In genomic region chr18:11512096-11513030, GRCh38 we compare ENCODE assay signal across 10 cellular contexts.
DNase-seq lines count a peak whose midpoint lies in the region; ATAC-seq and TF ChIP-seq lines count a peak whose summit lies in the region.
"Had no signal": no experiment of that assay in that cellular context is flagged by ENCODE, and none has a peak within 500 bp of the region (broad histone marks: within the 10 kb centered on the region; RNA-seq: fewer than 3 reads in every experiment).

No MANE protein-coding gene starts in this region.

- no peaks in the 10 kb centered on the region for H3K9me2 ChIP-seq in hepatocyte (replicated peaks; ENCODE audit: insufficient read depth)

- H3K27me3 ChIP-seq in hepatocyte: no peaks in the 10 kb centered on the region

- no peaks in the 10 kb centered on the region for H3K4me1 ChIP-seq in hepatocyte (ENCODE audit: insufficient read depth)

- peak; percentile 9 for ATAC-seq in GM21381 (IDR thresholded peaks at IDR 0.05; ENCODE audit: unreplicated experiment)
- ATAC-seq in HG03442 (IDR thresholded peaks at IDR 0.05; ENCODE audit: unreplicated experiment): no peak

- no peaks in the 10 kb centered on the region for H3K79me2 ChIP-seq in hepatocyte

- no peaks in the 10 kb centered on the region for H3K9me3 ChIP-seq in hepatocyte (ENCODE audit: low read depth)

- no peaks in the 10 kb centered on the region for H4K20me1 ChIP-seq in hepatocyte (ENCODE audit: insufficient read depth, poor library complexity, severe bottlenecking)

- H2AFZ ChIP-seq in hepatocyte: no peak overlapping the region

- 70% methylated on average over 8 of the region's 8 CpGs for WGBS in hepatocyte (ENCODE audit: low lambda C conversion rate, missing lambda C conversion rate)

- no peak overlapping the region for H3K4me3 ChIP-seq in hepatocyte

- no peak overlapping the region for H3K27ac ChIP-seq in C4-2B
- H3K27ac ChIP-seq in hepatocyte: no peak overlapping the region

- peak; percentile 43 for TF ChIP-seq CTCF in C4-2B (conservative IDR thresholded peaks at IDR 0.05)
- TF ChIP-seq CTCF in hepatocyte (IDR thresholded peaks at IDR 0.05; ENCODE audit: poor library complexity): peak; percentile 31

- peak; percentile 41 for DNase-seq in OCI-M1 (lab: John Stamatoyannopoulos, UW)
- no peak for DNase-seq in hepatocyte (ENCODE audit: low spot score)
- DNase-seq in COR-L47 (lab: John Stamatoyannopoulos, UW): no peak
- DNase-seq in SHP77 (lab: John Stamatoyannopoulos, UW): no peak
- no peak for DNase-seq in AG20443 (ENCODE audit: low spot score)
- DNase-seq: glutamatergic neuron, NCI-H1092 had no signal

- H3K4me2 ChIP-seq in hepatocyte: no peak overlapping the region

- no peaks in the 10 kb centered on the region for H3K36me3 ChIP-seq in hepatocyte (replicated peaks; ENCODE audit: insufficient read depth, low read depth)
